In the genomic region with DNA sequence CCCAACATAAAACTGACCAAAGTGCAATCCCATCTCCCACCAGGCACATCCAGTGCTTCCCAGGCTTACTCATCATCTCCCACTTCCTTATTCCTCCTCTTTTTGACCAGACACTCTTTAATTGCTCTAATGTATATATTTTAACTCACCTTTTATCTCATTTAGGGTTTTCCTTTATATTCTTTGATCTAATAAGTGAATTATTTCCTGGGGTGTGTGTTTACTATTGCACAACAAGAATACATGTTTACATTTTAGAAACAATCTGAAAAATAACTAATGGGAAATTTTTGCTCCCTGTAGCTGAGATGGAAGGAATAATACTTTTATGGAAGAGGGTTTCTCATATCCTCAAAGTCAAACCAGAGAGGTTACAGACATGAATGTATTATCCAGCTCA, we compare ENCODE assay signal across 23 cellular contexts. TPM values are rescaled to one million over a fixed set of nuclear protein-coding genes. Genes with fewer than 3 reads are reported as not detected.
DNase-seq lines count a peak whose midpoint lies in the region; ATAC-seq, FAIRE-seq and TF ChIP-seq lines count a peak whose summit lies in the region.
"Had no signal": no experiment of that assay in that cellular context is flagged by ENCODE, and none has a peak within 500 bp of the region (broad histone marks: within the 10 kb centered on the region; RNA-seq: fewer than 3 reads in every experiment).

No MANE protein-coding gene starts in this region.

- H3K4me1 ChIP-seq in HepG2 (ENCODE audit: insufficient read depth, low read length) (no peaks in the 10 kb centered on the region), right lobe of liver (no peaks in the 10 kb centered on the region), foreskin keratinocyte (no peaks in the 10 kb centered on the region)
- H3K4me1 ChIP-seq: Caco-2, HAP-1 had no signal

- H3K4me2 ChIP-seq in HepG2 (ENCODE audit: low read depth, low read length) = no peak overlapping the region

- H3K9ac ChIP-seq in HepG2 (ENCODE audit: insufficient read depth, low read depth, low read length) = no peak overlapping the region

- H3K79me2 ChIP-seq in HepG2 (ENCODE audit: insufficient read depth, low read length) = no peaks in the 10 kb centered on the region

- H3K36me3 ChIP-seq in HepG2 (replicated peaks in 1 of 2; ENCODE audit: control insufficient read depth in 1 of 2, insufficient read depth in 2 of 2, low read length in 2 of 2) = no peaks in the 10 kb centered on the region
- H3K36me3 ChIP-seq in right lobe of liver = no peaks in the 10 kb centered on the region
- H3K36me3 ChIP-seq: HAP-1 had no signal

- H3K27ac ChIP-seq in HepG2 (ENCODE audit: extremely low read length, insufficient read depth, low read length) (no peak overlapping the region), right lobe of liver (no peak overlapping the region), foreskin keratinocyte (no peak overlapping the region)

- POLR2A ChIA-PET in HepG2 (lab: Yijun Ruan, JAX) = no interaction called here

- no peak for TF ChIP-seq POLR2A in HepG2 (IDR thresholded peaks at IDR 0.05; ENCODE audit: insufficient read depth in 1 of 2, low read depth in 2 of 2, low read length in 2 of 2)
- TF ChIP-seq POLR2A in right lobe of liver (IDR thresholded peaks at IDR 0.05) = no peak
- no peak for TF ChIP-seq POLR2A in erythroblast (IDR thresholded peaks at IDR 0.05; ENCODE audit: low read length)

- H3K9me3 ChIP-seq in HepG2 (ENCODE audit: low read length) (no peaks in the 10 kb centered on the region), right lobe of liver (no peaks in the 10 kb centered on the region)
- H3K9me3 ChIP-seq: Caco-2, HAP-1 had no signal

- no peak for TF ChIP-seq EP300 in HepG2 (IDR thresholded peaks at IDR 0.05; ENCODE audit: low read depth in 2 of 2, low read length in 2 of 2)
- no peak for TF ChIP-seq EP300 in HepG2 (CRISPR knock-in tag; IDR thresholded peaks at IDR 0.05; ENCODE audit: borderline replicate concordance)

- H4K20me1 ChIP-seq in HepG2 (ENCODE audit: insufficient read depth, low read length) = no peaks in the 10 kb centered on the region

- no TSS peak for BruUV-seq in HepG2 (replicated peaks; lab: Mats Ljungman, UMichigan)

- no peak for ATAC-seq in HepG2
- no peak for ATAC-seq in right lobe of liver
- peak; percentile 35 for ATAC-seq in foreskin keratinocyte
- ATAC-seq: CD8-positive, alpha-beta T cell had no signal

- H3K4me3 ChIP-seq in HepG2 (replicated peaks in 1 of 3; ENCODE audit: insufficient read depth in 1 of 3, low read depth in 2 of 3, low read length in 3 of 3) (no peak overlapping the region), right lobe of liver (no peak overlapping the region)
- H3K4me3 ChIP-seq: HAP-1 had no signal

- intact Hi-C loops in HepG2 (cut with micrococcal nuclease; ENCODE audit: unreplicated experiment) (no loop called here), right lobe of liver (cut with DNase I) (loop anchor here in 1 of 2 donors (5.0 to 10.0 kb wide), 2 partner anchors 83 to 224 kb away; no protein-coding TSS in a partner anchor)

- in situ Hi-C loops in HepG2 (cut with HindIII; ENCODE audit: extremely low pct_ligation_motif_present, low pct_unique_long_range_greater_than_20kb) (no loop called here), KBM-7 (cut with MboI; ENCODE audit: low pct_unique_long_range_greater_than_20kb, low sequenced_read_pairs) (loop anchor here (10.0 kb wide), 1 partner anchor 227 kb away; no protein-coding TSS in a partner anchor)

- no peak for DNase-seq in HepG2 (ENCODE audit: low spot score)
- DNase-seq in right lobe of liver = no peak
- peak; percentile 7 for DNase-seq in KBM-7
- DNase-seq in foreskin keratinocyte = no peak
- no peak for DNase-seq in SKM-1 (lab: John Stamatoyannopoulos, UW; ENCODE audit: unreplicated experiment)
- DNase-seq in erythroblast (lab: John Stamatoyannopoulos, UW) = no peak
- DNase-seq: 8988T; C1 segment of cervical spinal cord; Caco-2; CD8-positive, alpha-beta T cell; DMS153; DMS79 treated with DMSO at 0.1 percent for 48 hours; GF-D8; GOT3; HFFc6 had no signal

- no peak for TF ChIP-seq CTCF in HepG2 (CRISPR knock-in tag; IDR thresholded peaks at IDR 0.05)
- TF ChIP-seq CTCF in right lobe of liver (IDR thresholded peaks at IDR 0.05) = no peak
- no peak for TF ChIP-seq CTCF in foreskin keratinocyte (conservative IDR thresholded peaks at IDR 0.05)

- CTCF ChIA-PET in HepG2 (lab: Yijun Ruan, JAX; ENCODE audit: low intra/inter-chr PET ratio, low total read pairs) = no interaction called here

- H3K27me3 ChIP-seq in HepG2 (ENCODE audit: control insufficient read depth in 1 of 2, insufficient read depth in 2 of 2, low read length in 2 of 2) (no peaks in the 10 kb centered on the region), right lobe of liver (no peaks in the 10 kb centered on the region), foreskin keratinocyte (no peaks in the 10 kb centered on the region)

- no peak for TF ChIP-seq RAD21 in HepG2 (CRISPR knock-in tag; IDR thresholded peaks at IDR 0.05)

- no peak for FAIRE-seq in HepG2 (lab: Jason Lieb, UNC)
- FAIRE-seq: GM12891, GM18507, H54 had no signal

- H2AFZ ChIP-seq in HepG2 (ENCODE audit: low read length) = no peak overlapping the region

TF ChIP-seq in HepG2, 621 proteins besides CTCF, POLR2A, EP300 and RAD21:
- TF ChIP-seq, protein P1, sequence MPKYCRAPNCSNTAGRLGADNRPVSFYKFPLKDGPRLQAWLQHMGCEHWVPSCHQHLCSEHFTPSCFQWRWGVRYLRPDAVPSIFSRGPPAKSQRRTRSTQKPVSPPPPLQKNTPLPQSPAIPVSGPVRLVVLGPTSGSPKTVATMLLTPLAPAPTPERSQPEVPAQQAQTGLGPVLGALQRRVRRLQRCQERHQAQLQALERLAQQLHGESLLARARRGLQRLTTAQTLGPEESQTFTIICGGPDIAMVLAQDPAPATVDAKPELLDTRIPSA (CRISPR knock-in tag; IDR thresholded peaks at IDR 0.05; ENCODE audit: borderline replicate concordance) = no peak
- peak; percentile 59 for TF ChIP-seq CEBPB (IDR thresholded peaks at IDR 0.05; ENCODE audit: borderline replicate concordance, low read depth, low read length)

RNA-seq across cellular contexts. Expression of a gene that starts 18.4 kb away (rescaled TPM):
- total RNA-seq in HepG2 (2016; rRNA removed; fragmentation: Illumina TruSeq; extraction: Trizol) = not detected in 2 replicates
- not detected in 2 replicates for total RNA-seq in HepG2 (2016; cell fraction: cytosol; rRNA removed; fragmentation: Illumina TruSeq; extraction: Trizol; ENCODE audit: low read depth)
- total RNA-seq in HepG2 (2016; cell fraction: insoluble cytoplasmic fraction; rRNA removed; fragmentation: Illumina TruSeq; extraction: Trizol) = not detected in 2 replicates
- not detected in 2 replicates for total RNA-seq in HepG2 (2016; cell fraction: membrane; rRNA removed; fragmentation: Illumina TruSeq; extraction: Trizol)
- not detected in 2 replicates for total RNA-seq in HepG2 (2016; cell fraction: nucleus; rRNA removed; fragmentation: Illumina TruSeq; extraction: Trizol)
- not detected in 2 replicates for polyA plus RNA-seq in HepG2 (2011; rRNA removed)
- polyA plus RNA-seq in HepG2 (2011; cell fraction: cytosol; rRNA removed) = not detected in 2 replicates
- polyA plus RNA-seq in HepG2 (2011; cell fraction: nucleus; rRNA removed) = not detected in 2 replicates
- not detected in 2 replicates for polyA plus RNA-seq in HepG2 (2012)
- polyA plus RNA-seq in HepG2 (2016; cell fraction: cytosol; fragmentation: Illumina TruSeq; extraction: Trizol; ENCODE audit: low read depth) = not detected in 2 replicates
- polyA plus RNA-seq in HepG2 (2016; cell fraction: insoluble cytoplasmic fraction; fragmentation: Illumina TruSeq; extraction: Trizol; ENCODE audit: low read depth) = not detected in 2 replicates
- polyA plus RNA-seq in HepG2 (2016; cell fraction: membrane; fragmentation: Illumina TruSeq; extraction: Trizol; ENCODE audit: low read depth) = not detected in 2 replicates
- polyA plus RNA-seq in HepG2 (2016; cell fraction: nucleus; fragmentation: Illumina TruSeq; extraction: Trizol; ENCODE audit: insufficient read depth, low read depth) = not detected in 2 replicates
- 0.40 and 2.2 TPM in 2 replicates for polyA minus RNA-seq in HepG2 (2011; rRNA and poly(A)+ RNA removed; ENCODE audit: low replicate concordance)
- polyA minus RNA-seq in HepG2 (2011; cell fraction: cytosol; rRNA and poly(A)+ RNA removed) = not detected in 2 replicates
- polyA minus RNA-seq in HepG2 (2011; cell fraction: nucleus; rRNA and poly(A)+ RNA removed) = not detected in 2 replicates
- 1 to 10 TPM in 1 of 6 experiments, under 1 TPM in 3, not detected in 2; 0.18 to 2.7 (median 0.85) TPM for total RNA-seq in right lobe of liver
- total RNA-seq in foreskin keratinocyte = not detected in 2 replicates
- not detected in 2 replicates for polyA plus RNA-seq in foreskin keratinocyte
- total RNA-seq: A673; Caco-2; CD8-positive, alpha-beta T cell; Daoy; G401; HFFc6 had no signal
- polyA plus RNA-seq: BJ had no signal
